In the genomic region with DNA sequence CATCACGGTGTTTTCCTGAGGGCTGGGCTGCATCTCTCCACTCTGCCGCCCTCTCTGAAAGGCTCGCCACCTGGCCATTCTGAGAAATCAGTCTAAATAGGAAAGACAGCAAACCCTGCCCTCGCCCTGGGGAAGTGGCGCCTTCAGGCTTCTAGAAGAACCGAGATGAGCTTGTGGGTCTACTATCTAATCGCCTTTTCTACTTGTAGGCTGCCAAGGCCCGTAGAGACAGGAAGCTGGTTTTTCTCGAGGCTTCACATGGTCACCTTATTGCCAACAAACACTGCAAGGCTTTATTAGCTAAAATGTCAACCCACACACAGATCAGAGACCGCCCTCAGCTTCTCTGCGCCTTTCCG, we compare ENCODE assay signal across 8 cellular contexts. TPM values are rescaled to one million over a fixed set of nuclear protein-coding genes. Genes with fewer than 3 reads are reported as not detected.
DNase-seq lines count a peak whose midpoint lies in the region; ATAC-seq and TF ChIP-seq lines count a peak whose summit lies in the region.

No MANE protein-coding gene starts in this region.

- H3K27me3 Mint-ChIP-seq in immature natural killer cell (ENCODE audit: low read depth in 3 of 3) = peaks cover 0 to 10% (median 5%) of the 10 kb centered on the region in 3 donors

- peak overlapping the region; percentile 72 to 86 (median 80) for H3K4me3 Mint-ChIP-seq in immature natural killer cell

- peak; percentile 84 to 86 (median 84) for DNase-seq in immature natural killer cell
- DNase-seq in DMS 273 treated with DMSO at 0.1 percent for 48 hours (lab: John Stamatoyannopoulos, UW) = no peak
- no peak for DNase-seq in NCI-H187 (lab: John Stamatoyannopoulos, UW)
- no peak for DNase-seq in activated CD4-positive, alpha-beta T cell treated with anti-CD3 and anti-CD28 coated beads, Interleukin-2, amount 50 U/mL, for 1 hour

- ATAC-seq in GM18498 (IDR thresholded peaks at IDR 0.05; ENCODE audit: unreplicated experiment) = peak; percentile 82
- ATAC-seq in GM19463 (IDR thresholded peaks at IDR 0.05; ENCODE audit: unreplicated experiment) = peak; percentile 72
- ATAC-seq in HG03097 (IDR thresholded peaks at IDR 0.05; ENCODE audit: low FRiP score, unreplicated experiment) = peak; percentile 62
- no peak for ATAC-seq in SK-N-SH treated with all-trans-retinoic acid at 6 μM for 48 hours

- H3K36me3 Mint-ChIP-seq in immature natural killer cell = peaks cover 8 to 33% (median 21%) of the 10 kb centered on the region in 3 donors

- peak overlapping the region; percentile 96 to 98 (median 96) for H3K27ac Mint-ChIP-seq in immature natural killer cell

- H3K9me3 Mint-ChIP-seq in immature natural killer cell = no peaks in the 10 kb centered on the region

- peaks cover 46 to 53% of the 10 kb centered on the region in 2 donors for H3K4me1 Mint-ChIP-seq in immature natural killer cell

TF ChIP-seq in SK-N-SH treated with all-trans-retinoic acid at 6 μM for 48 hours, 23 proteins besides CTCF, POLR2A, EP300 and RAD21:
- TF ChIP-seq, protein P1, sequence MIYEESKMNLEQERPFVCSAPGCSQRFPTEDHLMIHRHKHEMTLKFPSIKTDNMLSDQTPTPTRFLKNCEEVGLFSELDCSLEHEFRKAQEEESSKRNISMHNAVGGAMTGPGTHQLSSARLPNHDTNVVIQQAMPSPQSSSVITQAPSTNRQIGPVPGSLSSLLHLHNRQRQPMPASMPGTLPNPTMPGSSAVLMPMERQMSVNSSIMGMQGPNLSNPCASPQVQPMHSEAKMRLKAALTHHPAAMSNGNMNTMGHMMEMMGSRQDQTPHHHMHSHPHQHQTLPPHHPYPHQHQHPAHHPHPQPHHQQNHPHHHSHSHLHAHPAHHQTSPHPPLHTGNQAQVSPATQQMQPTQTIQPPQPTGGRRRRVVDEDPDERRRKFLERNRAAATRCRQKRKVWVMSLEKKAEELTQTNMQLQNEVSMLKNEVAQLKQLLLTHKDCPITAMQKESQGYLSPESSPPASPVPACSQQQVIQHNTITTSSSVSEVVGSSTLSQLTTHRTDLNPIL (CRISPR knock-in tag; IDR thresholded peaks at IDR 0.05; ENCODE audit: low read depth) = no peak
- no peak for TF ChIP-seq RARB (CRISPR knock-in tag; IDR thresholded peaks at IDR 0.05)
- TF ChIP-seq SNAI2 (CRISPR knock-in tag; IDR thresholded peaks at IDR 0.05) = no peak
- TF ChIP-seq ZNF565 (CRISPR knock-in tag; conservative IDR thresholded peaks at IDR 0.05; ENCODE audit: low read depth) = no peak
- no peak for TF ChIP-seq ZNF8 (CRISPR knock-in tag; IDR thresholded peaks at IDR 0.05)
- TF ChIP-seq ESRRG (CRISPR knock-in tag; IDR thresholded peaks at IDR 0.05) = no peak
- TF ChIP-seq TCF4 (CRISPR knock-in tag; IDR thresholded peaks at IDR 0.05; ENCODE audit: borderline replicate concordance) = no peak
- TF ChIP-seq, protein P2, sequence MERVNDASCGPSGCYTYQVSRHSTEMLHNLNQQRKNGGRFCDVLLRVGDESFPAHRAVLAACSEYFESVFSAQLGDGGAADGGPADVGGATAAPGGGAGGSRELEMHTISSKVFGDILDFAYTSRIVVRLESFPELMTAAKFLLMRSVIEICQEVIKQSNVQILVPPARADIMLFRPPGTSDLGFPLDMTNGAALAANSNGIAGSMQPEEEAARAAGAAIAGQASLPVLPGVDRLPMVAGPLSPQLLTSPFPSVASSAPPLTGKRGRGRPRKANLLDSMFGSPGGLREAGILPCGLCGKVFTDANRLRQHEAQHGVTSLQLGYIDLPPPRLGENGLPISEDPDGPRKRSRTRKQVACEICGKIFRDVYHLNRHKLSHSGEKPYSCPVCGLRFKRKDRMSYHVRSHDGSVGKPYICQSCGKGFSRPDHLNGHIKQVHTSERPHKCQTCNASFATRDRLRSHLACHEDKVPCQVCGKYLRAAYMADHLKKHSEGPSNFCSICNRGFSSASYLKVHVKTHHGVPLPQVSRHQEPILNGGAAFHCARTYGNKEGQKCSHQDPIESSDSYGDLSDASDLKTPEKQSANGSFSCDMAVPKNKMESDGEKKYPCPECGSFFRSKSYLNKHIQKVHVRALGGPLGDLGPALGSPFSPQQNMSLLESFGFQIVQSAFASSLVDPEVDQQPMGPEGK (CRISPR knock-in tag; IDR thresholded peaks at IDR 0.05; ENCODE audit: borderline replicate concordance) = no peak
- no peak for TF ChIP-seq ISL1 (CRISPR knock-in tag; IDR thresholded peaks at IDR 0.05)
- TF ChIP-seq, protein P3, sequence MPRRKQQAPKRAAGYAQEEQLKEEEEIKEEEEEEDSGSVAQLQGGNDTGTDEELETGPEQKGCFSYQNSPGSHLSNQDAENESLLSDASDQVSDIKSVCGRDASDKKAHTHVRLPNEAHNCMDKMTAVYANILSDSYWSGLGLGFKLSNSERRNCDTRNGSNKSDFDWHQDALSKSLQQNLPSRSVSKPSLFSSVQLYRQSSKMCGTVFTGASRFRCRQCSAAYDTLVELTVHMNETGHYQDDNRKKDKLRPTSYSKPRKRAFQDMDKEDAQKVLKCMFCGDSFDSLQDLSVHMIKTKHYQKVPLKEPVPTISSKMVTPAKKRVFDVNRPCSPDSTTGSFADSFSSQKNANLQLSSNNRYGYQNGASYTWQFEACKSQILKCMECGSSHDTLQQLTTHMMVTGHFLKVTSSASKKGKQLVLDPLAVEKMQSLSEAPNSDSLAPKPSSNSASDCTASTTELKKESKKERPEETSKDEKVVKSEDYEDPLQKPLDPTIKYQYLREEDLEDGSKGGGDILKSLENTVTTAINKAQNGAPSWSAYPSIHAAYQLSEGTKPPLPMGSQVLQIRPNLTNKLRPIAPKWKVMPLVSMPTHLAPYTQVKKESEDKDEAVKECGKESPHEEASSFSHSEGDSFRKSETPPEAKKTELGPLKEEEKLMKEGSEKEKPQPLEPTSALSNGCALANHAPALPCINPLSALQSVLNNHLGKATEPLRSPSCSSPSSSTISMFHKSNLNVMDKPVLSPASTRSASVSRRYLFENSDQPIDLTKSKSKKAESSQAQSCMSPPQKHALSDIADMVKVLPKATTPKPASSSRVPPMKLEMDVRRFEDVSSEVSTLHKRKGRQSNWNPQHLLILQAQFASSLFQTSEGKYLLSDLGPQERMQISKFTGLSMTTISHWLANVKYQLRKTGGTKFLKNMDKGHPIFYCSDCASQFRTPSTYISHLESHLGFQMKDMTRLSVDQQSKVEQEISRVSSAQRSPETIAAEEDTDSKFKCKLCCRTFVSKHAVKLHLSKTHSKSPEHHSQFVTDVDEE (CRISPR knock-in tag; IDR thresholded peaks at IDR 0.05) = no peak
- TF ChIP-seq PPARA (CRISPR knock-in tag; IDR thresholded peaks at IDR 0.05; ENCODE audit: borderline replicate concordance) = no peak
- TF ChIP-seq CSDC2 (CRISPR knock-in tag; IDR thresholded peaks at IDR 0.05) = no peak
- no peak for TF ChIP-seq TOX (CRISPR knock-in tag; IDR thresholded peaks at IDR 0.05; ENCODE audit: borderline replicate concordance)
- TF ChIP-seq OSR1 (CRISPR knock-in tag; IDR thresholded peaks at IDR 0.05) = no peak

RNA-seq across cellular contexts. Expression of a gene that starts 21.4 kb away (rescaled TPM):
- polyA plus RNA-seq in immature natural killer cell = 100 to 1,000 TPM; 231 to 266 (median 256) TPM

RNA-seq across cellular contexts. Expression of a gene that starts 23.0 kb away (rescaled TPM):
- polyA plus RNA-seq in immature natural killer cell = 10 to 100 TPM; 48.1 to 79.5 (median 63.0) TPM

RNA-seq across cellular contexts. Expression of a gene that starts 57.1 kb away (rescaled TPM):
- 100 to 1,000 TPM; 177 to 278 (median 246) TPM for polyA plus RNA-seq in immature natural killer cell

RNA-seq across cellular contexts. Expression of a gene that starts 58.0 kb away (rescaled TPM):
- polyA plus RNA-seq in immature natural killer cell = 1 to 10 TPM in 1 of 3 donors, under 1 TPM in 1, not detected in 1; 0.51 to 1.6 TPM

Comparison
In these comparisons a context has a peak if more than half of its experiments do, and no peak if none do; other contexts are left out.
1. DNase-seq: peak in immature natural killer cell (3 of 3); none in DMS 273 treated with DMSO at 0.1 percent for 48 hours (single experiment), NCI-H187 (0 of 2) and activated CD4-positive, alpha-beta T cell treated with anti-CD3 and anti-CD28 coated beads, Interleukin-2, amount 50 U/mL, for 1 hour (single experiment).